In the genomic region with DNA sequence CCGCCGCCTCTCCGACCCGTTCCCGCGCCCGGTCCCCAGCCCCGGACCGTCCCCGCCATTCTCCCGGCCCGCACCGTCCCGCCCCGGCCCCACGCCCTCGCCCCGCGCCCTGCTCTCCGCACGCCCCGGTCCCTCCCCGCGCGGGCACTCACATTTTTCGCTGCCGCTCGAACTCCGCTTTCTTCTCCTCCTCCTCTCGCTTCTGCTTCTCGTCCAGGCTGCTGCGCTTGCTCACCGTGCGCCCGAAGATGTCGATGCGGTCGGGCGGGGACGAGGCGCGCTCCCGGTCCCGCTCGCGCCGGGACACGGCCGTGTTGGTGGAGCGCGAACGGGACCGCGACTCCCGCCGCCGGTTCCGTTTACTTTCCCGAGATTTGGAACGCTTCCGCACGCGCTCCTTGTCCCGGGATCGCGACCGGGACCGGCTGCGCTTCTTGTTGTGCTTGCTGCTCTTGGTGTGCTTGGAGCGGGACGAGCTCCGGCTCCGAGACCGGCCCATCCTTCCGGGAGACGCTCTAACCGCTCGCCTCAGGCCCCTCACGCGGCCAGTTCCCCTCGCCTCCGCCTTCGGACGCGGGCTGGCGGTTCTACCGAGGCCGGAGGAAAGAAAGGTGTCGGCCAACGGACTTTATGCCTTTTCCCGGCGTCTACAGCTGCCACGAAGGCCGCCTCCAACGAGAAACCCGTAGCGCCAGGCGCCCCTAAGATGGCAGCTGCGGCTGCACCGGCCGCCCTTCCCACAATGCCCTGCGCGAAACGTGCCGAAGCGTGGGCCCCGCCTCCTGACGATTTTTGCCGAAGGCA, we compare ENCODE assay signal across 8 cellular contexts. TPM values are rescaled to one million over a fixed set of nuclear protein-coding genes. Genes with fewer than 3 reads are reported as not detected.
DNase-seq lines count a peak whose midpoint lies in the region; ATAC-seq lines count a peak whose summit lies in the region.

A gene with protein sequence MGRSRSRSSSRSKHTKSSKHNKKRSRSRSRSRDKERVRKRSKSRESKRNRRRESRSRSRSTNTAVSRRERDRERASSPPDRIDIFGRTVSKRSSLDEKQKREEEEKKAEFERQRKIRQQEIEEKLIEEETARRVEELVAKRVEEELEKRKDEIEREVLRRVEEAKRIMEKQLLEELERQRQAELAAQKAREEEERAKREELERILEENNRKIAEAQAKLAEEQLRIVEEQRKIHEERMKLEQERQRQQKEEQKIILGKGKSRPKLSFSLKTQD (minus strand): TSS at position 717 of the 804 bp plus-strand sequence. CDS start 218 bp downstream, at position 499.

- H3K9me3 Mint-ChIP-seq in activated T-cell treated with anti-CD3 and anti-CD28 coated beads, Interleukin-2, amount 50 U/mL, for 24 hours = no peaks in the 10 kb centered on the region

- H3K27ac ChIP-seq in esophagus (ENCODE audit: low read depth in 2 of 2, low read length in 1 of 2) (peak within 1 kb of the TSS; percentile 97 to 99), muscle layer of duodenum (ENCODE audit: low read length) (peak within 1 kb of the TSS; percentile 90)

- peak; percentile 75 for ATAC-seq in GM21360 (IDR thresholded peaks at IDR 0.05; ENCODE audit: unreplicated experiment)

- in situ Hi-C loops in Caki2 (cut with HindIII; ENCODE audit: low pct_unique_long_range_greater_than_20kb, low sequenced_read_pairs) = no loop called here

- H3K4me3 Mint-ChIP-seq in activated T-cell treated with anti-CD3 and anti-CD28 coated beads, Interleukin-2, amount 50 U/mL, for 24 hours = peak within 1 kb of the TSS; percentile 99

- H3K27me3 ChIP-seq in esophagus (ENCODE audit: control insufficient read depth in 1 of 2, insufficient read depth in 2 of 2, low read length in 2 of 2) (no peaks in the 10 kb centered on the region), muscle layer of duodenum (ENCODE audit: low read depth, low read length) (no peaks in the 10 kb centered on the region)

- peak within 1 kb of the TSS; percentile 98 for H3K27ac Mint-ChIP-seq in activated T-cell treated with anti-CD3 and anti-CD28 coated beads, Interleukin-2, amount 50 U/mL, for 24 hours

- H3K27me3 Mint-ChIP-seq in activated T-cell treated with anti-CD3 and anti-CD28 coated beads, Interleukin-2, amount 50 U/mL, for 24 hours = no peaks in the 10 kb centered on the region

- H3K9me3 ChIP-seq in esophagus (ENCODE audit: control insufficient read depth in 2 of 2, insufficient read depth in 1 of 2, low read depth in 1 of 2, low read length in 1 of 2) = no peaks in the 10 kb centered on the region
- H3K9me3 ChIP-seq in muscle layer of duodenum (ENCODE audit: control insufficient read depth in 1 of 2, low read length in 2 of 2) = no peaks in the 10 kb centered on the region

- no peaks in the 10 kb centered on the region for H3K36me3 ChIP-seq in esophagus (ENCODE audit: control insufficient read depth in 2 of 2, insufficient read depth in 2 of 2, low read length in 1 of 2)
- H3K36me3 ChIP-seq in muscle layer of duodenum (ENCODE audit: control insufficient read depth in 1 of 2, insufficient read depth in 2 of 2, low read length in 2 of 2) = peaks cover 0 to 5% of the 10 kb centered on the region in 2 donors

- H3K4me1 Mint-ChIP-seq in activated T-cell treated with anti-CD3 and anti-CD28 coated beads, Interleukin-2, amount 50 U/mL, for 24 hours (ENCODE audit: low read depth) = peaks cover 59% of the 10 kb centered on the region

- peaks cover 46% of the 10 kb centered on the region for H3K36me3 Mint-ChIP-seq in activated T-cell treated with anti-CD3 and anti-CD28 coated beads, Interleukin-2, amount 50 U/mL, for 24 hours (ENCODE audit: low read depth)

- H3K4me1 ChIP-seq in esophagus (ENCODE audit: control insufficient read depth in 2 of 2, insufficient read depth in 2 of 2, low read length in 1 of 2) (no peaks in the 10 kb centered on the region), muscle layer of duodenum (ENCODE audit: control insufficient read depth in 1 of 2, insufficient read depth in 2 of 2, low read length in 2 of 2) (peaks cover 17 to 36% of the 10 kb centered on the region in 2 donors)

- WGBS in esophagus, 2 donors = 1% methylated on average over 104 to 109 of the region's 109 CpGs

- DNase-seq in Caki2 (ENCODE audit: low read depth) (peak; percentile 84), HT-29 (ENCODE audit: low spot score) (peak; percentile 97), OCI-M1 (lab: John Stamatoyannopoulos, UW) (peak; percentile 95)
- peak; percentile 99 for DNase-seq in activated T-cell treated with anti-CD3 and anti-CD28 coated beads, Interleukin-2, amount 50 U/mL, for 24 hours
- peak; percentile 81 to 88 for DNase-seq in stimulated activated CD8-positive, alpha-beta memory T cell treated with anti-CD3 and anti-CD28 coated beads, Interleukin-7, amount 100 ng/mL, for 48 hours (ENCODE audit: extremely low read depth in 1 of 2, low read depth in 1 of 2)

- H3K4me3 ChIP-seq in esophagus (ENCODE audit: low read depth in 1 of 2, low read length in 2 of 2) (peak within 1 kb of the TSS; percentile 76 to 88), muscle layer of duodenum (ENCODE audit: low read depth in 1 of 2, low read length in 2 of 2) (peak within 1 kb of the TSS; percentile 79 to 94)

RNA-seq across cellular contexts. Expression of the gene that starts here (rescaled TPM):
- 23.5 and 53.1 TPM in 2 replicates for total RNA-seq in Caki2 (2014; rRNA removed; shearing (Covaris generic); ENCODE audit: low replicate concordance)
- total RNA-seq in HT-29 (2014; rRNA removed; shearing (Covaris generic)) = 105 and 116 TPM in 2 replicates
- 10 to 100 TPM; 51.0 to 84.5 TPM for polyA plus RNA-seq in esophagus

Comparison
In these comparisons a context has a peak if more than half of its experiments do, and no peak if none do; other contexts are left out.
1. Peak in every context shown above with its lines: DNase-seq, ATAC-seq, H3K4me3 ChIP-seq and H3K27ac ChIP-seq.